In the genomic region with DNA sequence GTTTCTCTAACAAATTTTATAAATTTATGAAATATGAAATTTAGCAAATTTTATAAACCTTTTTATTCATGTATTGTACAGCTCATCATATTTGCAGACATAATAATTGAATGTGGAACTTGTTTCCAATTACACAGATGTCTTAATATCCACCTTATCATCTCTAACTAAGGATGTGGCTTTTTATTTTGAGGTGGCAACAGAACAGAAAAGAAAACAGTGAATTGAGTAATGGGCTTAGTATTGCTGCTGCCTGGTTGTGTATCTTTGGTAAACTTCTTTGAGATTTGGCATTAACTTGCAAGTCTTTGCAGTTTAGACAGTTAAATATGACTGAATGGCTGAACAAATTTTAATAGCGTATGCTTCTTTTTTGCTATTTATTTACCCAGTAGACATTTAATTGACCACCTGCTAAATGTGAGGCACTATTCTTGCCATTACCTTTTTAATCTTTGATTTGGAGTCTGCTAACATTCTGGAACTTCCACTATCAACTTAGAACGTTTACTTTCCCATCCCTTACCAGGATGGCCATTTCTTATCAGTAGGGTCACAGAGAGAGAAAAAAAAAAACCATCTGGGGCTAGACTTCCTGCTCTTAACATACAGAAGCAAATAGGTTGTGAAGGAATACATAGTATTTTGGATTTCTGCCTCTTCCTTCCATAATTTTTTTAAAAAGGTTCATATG, we compare ENCODE assay signal across 15 cellular contexts. TPM values are rescaled to one million over a fixed set of nuclear protein-coding genes. Genes with fewer than 3 reads are reported as not detected.
DNase-seq lines count a peak whose midpoint lies in the region; ATAC-seq, FAIRE-seq and TF ChIP-seq lines count a peak whose summit lies in the region.
"Had no signal": no experiment of that assay in that cellular context is flagged by ENCODE, and none has a peak within 500 bp of the region (broad histone marks: within the 10 kb centered on the region; RNA-seq: fewer than 3 reads in every experiment).

No MANE protein-coding gene starts in this region.

- H3K4ac ChIP-seq in H1 (replicated peaks; ENCODE audit: insufficient read length, low read depth, low read length): no peak overlapping the region

- no peak overlapping the region for H4K8ac ChIP-seq in H1 (ENCODE audit: extremely low read depth, insufficient read depth, low read length)

- no peak overlapping the region for H2BK15ac ChIP-seq in H1 (ENCODE audit: low read length)

- ATAC-seq in Right ventricle myocardium inferior (no peak), HG02884 (IDR thresholded peaks at IDR 0.05; ENCODE audit: unreplicated experiment) (no peak)

- no peaks in the 10 kb centered on the region for H3K79me1 ChIP-seq in H1 (ENCODE audit: low read depth, low read length)

- no peak overlapping the region for H3K56ac ChIP-seq in H1 (replicated peaks; ENCODE audit: insufficient read length, low read depth, low read length)

- TF ChIP-seq CTCF in cardiac muscle cell (IDR thresholded peaks at IDR 0.05; ENCODE audit: low read depth, low read length): no peak
- no peak for TF ChIP-seq CTCF in H1 (IDR thresholded peaks at IDR 0.05; ENCODE audit: control extremely low read depth in 1 of 3, insufficient read depth in 1 of 3, low read depth in 1 of 3, low read length in 3 of 3)

- H2AFZ ChIP-seq in H1 (ENCODE audit: low read length): no peak overlapping the region

- no peaks in the 10 kb centered on the region for H3K36me3 ChIP-seq in cardiac muscle cell
- peaks cover 0 to 6% (median 0%) of the 10 kb centered on the region in 4 experiments; a peak in 2 of 8 replicates for H3K36me3 ChIP-seq in H1 (ENCODE audit: control insufficient read depth in 2 of 4, insufficient read depth in 4 of 4, low read length in 3 of 4)
- H3K36me3 ChIP-seq in rectal smooth muscle tissue (ENCODE audit: control insufficient read depth, insufficient read depth, low read length): no peaks in the 10 kb centered on the region
- H3K36me3 ChIP-seq: ovary, suprapubic skin had no signal

- H3K4me2 ChIP-seq in H1 (ENCODE audit: insufficient read depth in 1 of 2, low read depth in 2 of 2, low read length in 2 of 2): no peak overlapping the region

- H4K20me1 ChIP-seq in H1 (replicated peaks in 1 of 2; ENCODE audit: control insufficient read depth in 1 of 2, insufficient read depth in 2 of 2, low read length in 2 of 2): no peaks in the 10 kb centered on the region

- no peak overlapping the region for H2BK12ac ChIP-seq in H1 (ENCODE audit: low read depth, low read length)

- H2AK5ac ChIP-seq in H1 (ENCODE audit: low read depth, low read length): no peak overlapping the region

- H3K18ac ChIP-seq in H1 (ENCODE audit: extremely low read depth, low read length): no peak overlapping the region

- intact Hi-C loops in Right ventricle myocardium inferior (cut with DNase I): no loop called here

- TF ChIP-seq RAD21 in H1 (IDR thresholded peaks at IDR 0.05 in 1 of 2, conservative IDR thresholded peaks at IDR 0.05 in 1 of 2; ENCODE audit: low read depth in 2 of 2, low read length in 2 of 2): no peak

- H3K9ac ChIP-seq in H1 (replicated peaks in 1 of 4; ENCODE audit: extremely low read depth in 1 of 4, low read depth in 3 of 4, low read length in 3 of 4) (no peak overlapping the region), rectal smooth muscle tissue (ENCODE audit: low read length) (no peak overlapping the region)

- no peak overlapping the region for H4K5ac ChIP-seq in H1 (ENCODE audit: insufficient read length, low read depth, low read length)

- POLR2A ChIA-PET in H1 (lab: Charles Lee; ENCODE audit: partially characterized antibody): no interaction called here

- H3K4me1 ChIP-seq in cardiac muscle cell (ENCODE audit: low read depth): peaks cover 26% of the 10 kb centered on the region
- peaks cover 0 to 2% (median 0%) of the 10 kb centered on the region in 4 experiments; a peak in 1 of 7 replicates for H3K4me1 ChIP-seq in H1 (replicated peaks in 1 of 4; ENCODE audit: control insufficient read depth in 3 of 4, insufficient read depth in 4 of 4, low read length in 3 of 4)
- H3K4me1 ChIP-seq in rectal smooth muscle tissue (ENCODE audit: control insufficient read depth, insufficient read depth, low read length): peaks cover 2% of the 10 kb centered on the region

- peak; percentile 39 for FAIRE-seq in H1 (lab: Jason Lieb, UNC)

- H3K79me2 ChIP-seq in H1 (ENCODE audit: control insufficient read depth in 1 of 2, insufficient read depth in 2 of 2, low read length in 2 of 2): peaks cover 0 to 38% of the 10 kb centered on the region in 2 experiments; a peak in 2 of 4 replicates

- no peak overlapping the region for H3K4me3 ChIP-seq in cardiac muscle cell
- H3K4me3 ChIP-seq in H1 (ENCODE audit: extremely low read depth in 1 of 4, insufficient read depth in 2 of 4, low read depth in 3 of 4, low read length in 4 of 4): no peak overlapping the region
- H3K4me3 ChIP-seq in rectal smooth muscle tissue (ENCODE audit: low read length): peak overlapping the region; percentile 3
- H3K4me3 ChIP-seq: ovary, suprapubic skin had no signal

- TF ChIP-seq POLR2A in H1 (IDR thresholded peaks at IDR 0.05; ENCODE audit: control extremely low read depth in 1 of 2, low read depth in 2 of 2, low read length in 2 of 2): no peak

- H2BK20ac ChIP-seq in H1 (ENCODE audit: low read length): no peak overlapping the region

- no peaks in the 10 kb centered on the region for H3K9me3 ChIP-seq in cardiac muscle cell (ENCODE audit: low read depth)
- H3K9me3 ChIP-seq in H1 (ENCODE audit: insufficient read depth in 2 of 2, low read depth in 1 of 2, low read length in 1 of 2): peaks cover 0 to 8% of the 10 kb centered on the region in 2 experiments; a peak in 1 of 4 replicates
- H3K9me3 ChIP-seq: ovary, suprapubic skin had no signal

- H4K91ac ChIP-seq in H1 (replicated peaks; ENCODE audit: insufficient read length, low read length): no peak overlapping the region

- no peak overlapping the region for H2BK5ac ChIP-seq in H1 (ENCODE audit: low read depth, low read length)

- no peak for TF ChIP-seq EP300 in H1 (IDR thresholded peaks at IDR 0.05; ENCODE audit: borderline replicate concordance in 1 of 2, low read depth in 2 of 2, low read length in 2 of 2)

- no peak overlapping the region for H3K23ac ChIP-seq in H1 (ENCODE audit: insufficient read length)

- H2BK120ac ChIP-seq in H1 (replicated peaks; ENCODE audit: low read depth, low read length): no peak overlapping the region

- 90% methylated on average over 2 of the region's 2 CpGs; no CpG with 5 or more reads in 1 of the 2 experiments for WGBS in H1 (ENCODE audit: extremely low coverage in 1 of 2, insufficient coverage in 1 of 2, insufficient read length in 1 of 2, insufficient replicate concordance in 2 of 2, low coverage in 1 of 2, low lambda C conversion rate in 2 of 2, missing lambda C conversion rate in 1 of 2), 2 experiments

- H3K14ac ChIP-seq in H1 (ENCODE audit: insufficient read length): no peak overlapping the region

- H3K27ac ChIP-seq in cardiac muscle cell: peak overlapping the region; percentile 25
- H3K27ac ChIP-seq in H1 (ENCODE audit: low read depth, low read length): no peak overlapping the region
- H3K27ac ChIP-seq in rectal smooth muscle tissue (ENCODE audit: low read depth, low read length): no peak overlapping the region
- H3K27ac ChIP-seq: ovary, suprapubic skin had no signal

- CTCF ChIA-PET in H1 (lab: Charles Lee; ENCODE audit: partially characterized antibody): interaction anchor here (1.5 kb wide), 1 partner anchor 52 kb away, joined by 4 read pairs; no protein-coding TSS in a partner anchor

- DNase-seq in cardiac muscle cell (ENCODE audit: low read depth in 1 of 2, low spot score in 1 of 2) (no peak), Right ventricle myocardium inferior (ENCODE audit: missing footprints) (no peak), NCI-H69 (lab: John Stamatoyannopoulos, UW) (peak; percentile 2), H1 (ENCODE audit: low read depth in 1 of 2, low spot score in 2 of 2) (no peak), Ammon's horn (ENCODE audit: low spot score) (no peak), NCI-H748 treated with DMSO at 0.1 percent for 48 hours (lab: John Stamatoyannopoulos, UW) (no peak)
- DNase-seq: activated CD4-positive, alpha-beta T cell treated with anti-CD3 and anti-CD28 coated beads, Interleukin-2, amount 50 U/mL, for 4 hours; H9; midbrain; NCI-H1417; ovary; stimulated activated CD4-positive, alpha-beta T cell treated with anti-CD3 and anti-CD28 coated beads, Interleukin-12 subunit alpha, Interleukin-12 subunit beta, amount 100 ng/mL, for 4 hours had no signal

- H3K27me3 ChIP-seq in cardiac muscle cell (no peaks in the 10 kb centered on the region), H1 (replicated peaks in 1 of 4; ENCODE audit: control insufficient read depth in 3 of 4, extremely low read depth in 1 of 4, insufficient read depth in 3 of 4, low read length in 3 of 4) (no peaks in the 10 kb centered on the region), rectal smooth muscle tissue (ENCODE audit: control insufficient read depth, insufficient read depth, low read length) (no peaks in the 10 kb centered on the region)
- H3K27me3 ChIP-seq: ovary, suprapubic skin had no signal

- H3K23me2 ChIP-seq in H1 (ENCODE audit: low read depth, low read length): no peaks in the 10 kb centered on the region

TF ChIP-seq in H1, 55 proteins besides CTCF, POLR2A, EP300 and RAD21 (continues in another document):
- no peak for TF ChIP-seq SUZ12 (IDR thresholded peaks at IDR 0.05; ENCODE audit: low read length)

RNA-seq across cellular contexts. Expression of gene CLCN3, which starts 44.8 kb away (rescaled TPM):
- 34.8 and 48.7 TPM in 2 replicates for total RNA-seq in cardiac muscle cell
- 22.4 and 24.4 TPM in 2 replicates for polyA plus RNA-seq in cardiac muscle cell
- 58.3 TPM for total RNA-seq in Right ventricle myocardium inferior
- 25.8 and 32.8 TPM in 2 replicates for total RNA-seq in H1 (2021; fragmentation: NEBNext Ultra II Directional; extraction: Animal tissue kit (Norgen Biotek cat#: 25700))
- polyA plus RNA-seq in H1 (2011; rRNA removed): 5.4 and 8.8 TPM in 2 replicates
- polyA plus RNA-seq in H1 (2011; cell fraction: cytosol; rRNA removed): 11.4 TPM
- 5.2 TPM for polyA plus RNA-seq in H1 (2011; cell fraction: nucleus; rRNA removed)
- 14.2 to 21.4 TPM (median 17.7 TPM) in 4 replicates for polyA plus RNA-seq in H1 (2012, experiment 1 of 2)
- polyA plus RNA-seq in H1 (2012, experiment 2 of 2): 0.93 TPM
- 25.8 TPM for polyA plus RNA-seq in H1 (2013, experiment 1 of 2)
- 31.0 TPM for polyA plus RNA-seq in H1 (2013, experiment 2 of 2)
- polyA minus RNA-seq in H1 (2011; rRNA and poly(A)+ RNA removed): 37.7 and 47.5 TPM in 2 replicates
- polyA minus RNA-seq in H1 (2011; cell fraction: cytosol; rRNA and poly(A)+ RNA removed): 17.6 TPM
- polyA minus RNA-seq in H1 (2011; cell fraction: nucleus; rRNA and poly(A)+ RNA removed): 24.7 TPM

RNA-seq across cellular contexts. Expression of gene NEK1, which starts 52.8 kb away (rescaled TPM):
- total RNA-seq in cardiac muscle cell: 5.1 and 11.3 TPM in 2 replicates
- 17.0 and 27.1 TPM in 2 replicates for polyA plus RNA-seq in cardiac muscle cell
- 13.8 TPM for total RNA-seq in Right ventricle myocardium inferior
- total RNA-seq in H1 (2021; fragmentation: NEBNext Ultra II Directional; extraction: Animal tissue kit (Norgen Biotek cat#: 25700)): 11.1 and 11.7 TPM in 2 replicates
- polyA plus RNA-seq in H1 (2011; rRNA removed): 3.1 and 3.9 TPM in 2 replicates
- 4.3 TPM for polyA plus RNA-seq in H1 (2011; cell fraction: cytosol; rRNA removed)
- polyA plus RNA-seq in H1 (2011; cell fraction: nucleus; rRNA removed): 4.3 TPM
- 3.5 to 6.0 TPM (median 3.9 TPM) in 4 replicates for polyA plus RNA-seq in H1 (2012, experiment 1 of 2)
- polyA plus RNA-seq in H1 (2012, experiment 2 of 2): 0.47 TPM
- 7.1 TPM for polyA plus RNA-seq in H1 (2013, experiment 1 of 2)
- 6.9 TPM for polyA plus RNA-seq in H1 (2013, experiment 2 of 2)
- polyA minus RNA-seq in H1 (2011; rRNA and poly(A)+ RNA removed): 7.5 and 11.7 TPM in 2 replicates
- 6.2 TPM for polyA minus RNA-seq in H1 (2011; cell fraction: cytosol; rRNA and poly(A)+ RNA removed)
- 32.4 TPM for polyA minus RNA-seq in H1 (2011; cell fraction: nucleus; rRNA and poly(A)+ RNA removed)
